23 cellular contexts compared by ENCODE assay signal in the genomic region with DNA sequence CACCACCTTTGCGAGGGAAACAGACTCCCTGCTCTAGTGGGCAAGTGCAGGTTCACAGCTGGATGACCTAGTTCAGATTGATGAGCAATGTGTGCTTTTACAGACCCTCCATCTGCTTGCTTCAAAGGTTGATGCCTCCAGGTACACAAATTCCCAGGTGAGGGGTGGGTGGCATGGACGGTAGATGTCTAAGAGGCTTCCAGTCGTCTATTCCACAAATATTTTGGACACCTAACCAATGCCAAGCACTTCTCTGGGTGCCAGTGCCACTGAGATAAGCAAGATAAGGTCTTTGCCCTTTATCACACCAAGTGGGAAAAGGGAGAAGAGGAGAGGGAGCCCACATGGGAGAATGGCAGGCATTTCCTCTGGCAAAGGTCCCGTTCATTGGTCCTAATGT.
A peak's percentile ranks its signal among the peaks of the same experiment; 100 is the strongest.
DNase-seq lines count a peak whose midpoint lies in the region; ATAC-seq and TF ChIP-seq lines count a peak whose summit lies in the region.
"Had no signal": no experiment of that assay in that cellular context is flagged by ENCODE, and none has a peak within 500 bp of the region (broad histone marks: within the 10 kb centered on the region; RNA-seq: fewer than 3 reads in every experiment).

No MANE protein-coding gene starts in this region.

- no peak overlapping the region for H3K4me3 Mint-ChIP-seq in type B pancreatic cell
- no peak overlapping the region for H3K4me3 Mint-ChIP-seq in stimulated activated memory B cell treated with anti-CD40 and anti-IgM and Interleukin-4, amounts not matched to agents 10 μg/mL and 1 μg/mL and 100 μg/mL, for 72 hours
- H3K4me3 Mint-ChIP-seq: CD14-positive monocyte; CD4-positive, alpha-beta T cell; CD8-positive, alpha-beta memory T cell had no signal

- H3K4me3 ChIP-seq in coronary artery (no peak overlapping the region), mesenchymal stem cell (ENCODE audit: insufficient read depth in 1 of 2, low read depth in 1 of 2, low read length in 2 of 2) (no peak overlapping the region), WERI-Rb-1 (ENCODE audit: low read depth, low read length) (no peak overlapping the region), mesendoderm (ENCODE audit: low read length) (no peak overlapping the region)
- H3K4me3 ChIP-seq: A549; BLaER1 treated with 17β-estradiol and CSF1 and Interleukin-3, amounts not matched to agents 10 nM and 100 nM; GM12878; GM23248 had no signal

- H3K18ac ChIP-seq in mesenchymal stem cell (ENCODE audit: low read depth in 1 of 2, low read length in 2 of 2) (no peak overlapping the region), mesendoderm (ENCODE audit: low read length) (no peak overlapping the region)

- no peaks in the 10 kb centered on the region for H3K9me3 Mint-ChIP-seq in type B pancreatic cell
- peaks cover 7% of the 10 kb centered on the region for H3K9me3 Mint-ChIP-seq in stimulated activated memory B cell treated with anti-CD40 and anti-IgM and Interleukin-4, amounts not matched to agents 10 μg/mL and 1 μg/mL and 100 μg/mL, for 72 hours

- peaks cover 3% of the 10 kb centered on the region for H3K27me3 Mint-ChIP-seq in type B pancreatic cell
- H3K27me3 Mint-ChIP-seq in stimulated activated memory B cell treated with anti-CD40 and anti-IgM and Interleukin-4, amounts not matched to agents 10 μg/mL and 1 μg/mL and 100 μg/mL, for 72 hours: no peaks in the 10 kb centered on the region
- H3K27me3 Mint-ChIP-seq: CD8-positive, alpha-beta memory T cell had no signal

- no peak overlapping the region for H2BK12ac ChIP-seq in mesenchymal stem cell (ENCODE audit: low read length in 2 of 2)

- TF ChIP-seq CTCF in coronary artery (IDR thresholded peaks at IDR 0.05) (no peak), type B pancreatic cell (conservative IDR thresholded peaks at IDR 0.05) (no peak), WERI-Rb-1 (IDR thresholded peaks at IDR 0.05; ENCODE audit: low read depth, low read length) (no peak)

- H3K27me3 ChIP-seq in mesenchymal stem cell (ENCODE audit: control insufficient read depth in 1 of 2, insufficient read depth in 1 of 2, low read length in 2 of 2) (no peaks in the 10 kb centered on the region), WERI-Rb-1 (ENCODE audit: insufficient read depth, low read depth, severe bottlenecking) (no peaks in the 10 kb centered on the region), mesendoderm (ENCODE audit: insufficient read depth, low read length, poor library complexity) (no peaks in the 10 kb centered on the region)
- H3K27me3 ChIP-seq: BE2C; BLaER1 treated with 17β-estradiol and CSF1 and Interleukin-3, amounts not matched to agents 10 nM and 100 nM had no signal

- H3K4me1 Mint-ChIP-seq in type B pancreatic cell (ENCODE audit: unreplicated experiment): no peaks in the 10 kb centered on the region
- no peaks in the 10 kb centered on the region for H3K4me1 Mint-ChIP-seq in stimulated activated memory B cell treated with anti-CD40 and anti-IgM and Interleukin-4, amounts not matched to agents 10 μg/mL and 1 μg/mL and 100 μg/mL, for 72 hours
- H3K4me1 Mint-ChIP-seq: CD14-positive monocyte; CD8-positive, alpha-beta memory T cell had no signal

- H4K8ac ChIP-seq in mesenchymal stem cell (ENCODE audit: low read length): no peak overlapping the region
- no peak overlapping the region for H4K8ac ChIP-seq in mesendoderm (ENCODE audit: low read depth, low read length)

- H3K23ac ChIP-seq in mesenchymal stem cell (ENCODE audit: low read length in 2 of 2) (no peak overlapping the region), mesendoderm (ENCODE audit: low read length) (no peak overlapping the region)

- no peak overlapping the region for H2AFZ ChIP-seq in mesenchymal stem cell (ENCODE audit: low read depth, low read length)
- H2AFZ ChIP-seq: GM23248 had no signal

- no peak overlapping the region for H3K14ac ChIP-seq in mesenchymal stem cell (ENCODE audit: low read length in 2 of 2)

- no peak overlapping the region for H2BK5ac ChIP-seq in mesenchymal stem cell (ENCODE audit: low read depth, low read length, poor library complexity, severe bottlenecking)
- H2BK5ac ChIP-seq in mesendoderm (ENCODE audit: low read length): no peak overlapping the region

- no peak overlapping the region for H3K9ac ChIP-seq in mesenchymal stem cell (ENCODE audit: low read length)
- no peak overlapping the region for H3K9ac ChIP-seq in mesendoderm (ENCODE audit: low read length)
- H3K9ac ChIP-seq: BLaER1 treated with 17β-estradiol and CSF1 and Interleukin-3, amounts not matched to agents 10 nM and 100 nM; GM23248 had no signal

- H2BK15ac ChIP-seq in mesenchymal stem cell (ENCODE audit: low read depth, poor library complexity, severe bottlenecking) (no peak overlapping the region), mesendoderm (replicated peaks; ENCODE audit: low read depth) (no peak overlapping the region)

- H3K4me1 ChIP-seq in mesenchymal stem cell (ENCODE audit: control insufficient read depth, insufficient read depth, low read depth, low read length) (no peaks in the 10 kb centered on the region), mesendoderm (ENCODE audit: control insufficient read depth, low read depth, low read length) (no peaks in the 10 kb centered on the region)
- H3K4me1 ChIP-seq: A549, BE2C had no signal

- H3K56ac ChIP-seq in mesendoderm (ENCODE audit: low read length): no peak overlapping the region

- peak overlapping the region; percentile 15 for H4K91ac ChIP-seq in mesenchymal stem cell (ENCODE audit: low read length)

- H3K27ac Mint-ChIP-seq in type B pancreatic cell: no peak overlapping the region
- H3K27ac Mint-ChIP-seq in stimulated activated memory B cell treated with anti-CD40 and anti-IgM and Interleukin-4, amounts not matched to agents 10 μg/mL and 1 μg/mL and 100 μg/mL, for 72 hours: no peak overlapping the region
- H3K27ac Mint-ChIP-seq: CD14-positive monocyte; CD4-positive, alpha-beta T cell; CD8-positive, alpha-beta memory T cell had no signal

- no peaks in the 10 kb centered on the region for H3K36me3 Mint-ChIP-seq in type B pancreatic cell
- H3K36me3 Mint-ChIP-seq in stimulated activated memory B cell treated with anti-CD40 and anti-IgM and Interleukin-4, amounts not matched to agents 10 μg/mL and 1 μg/mL and 100 μg/mL, for 72 hours: no peaks in the 10 kb centered on the region
- H3K36me3 Mint-ChIP-seq: CD14-positive monocyte; CD8-positive, alpha-beta memory T cell had no signal

- ATAC-seq in stimulated activated memory B cell treated with anti-CD40 and anti-IgM and Interleukin-4, amounts not matched to agents 10 μg/mL and 1 μg/mL and 100 μg/mL, for 72 hours: no peak
- ATAC-seq: A549, GM12878 had no signal

- H3K4ac ChIP-seq in mesenchymal stem cell (ENCODE audit: low read depth in 1 of 2, low read length in 2 of 2): no peak overlapping the region
- no peak overlapping the region for H3K4ac ChIP-seq in mesendoderm (ENCODE audit: low read depth, low read length)

- no peaks in the 10 kb centered on the region for H3K79me2 ChIP-seq in mesendoderm (ENCODE audit: control insufficient read depth, insufficient read depth, low read length)

- H3K27ac ChIP-seq in coronary artery (no peak overlapping the region), mesenchymal stem cell (ENCODE audit: low read length, poor library complexity, severe bottlenecking) (no peak overlapping the region), WERI-Rb-1 (no peak overlapping the region), mesendoderm (ENCODE audit: low read depth, low read length) (no peak overlapping the region)
- H3K27ac ChIP-seq: A549; BLaER1 treated with 17β-estradiol and CSF1 and Interleukin-3, amounts not matched to agents 10 nM and 100 nM; GM23248 had no signal

- 72% methylated on average over 2 of the region's 4 CpGs for WGBS in mesenchymal stem cell
- no CpG with 5 or more reads among the region's 4 CpGs for WGBS in mesendoderm (ENCODE audit: extremely low coverage, insufficient coverage, low lambda C conversion rate)

- H3K4me2 ChIP-seq in mesenchymal stem cell (ENCODE audit: low read length, poor library complexity, severe bottlenecking) (no peak overlapping the region), mesendoderm (ENCODE audit: low read length) (no peak overlapping the region)
- H3K4me2 ChIP-seq: A549; BLaER1 treated with 17β-estradiol and CSF1 and Interleukin-3, amounts not matched to agents 10 nM and 100 nM had no signal

- H3K36me3 ChIP-seq in mesenchymal stem cell (ENCODE audit: control insufficient read depth in 1 of 2, insufficient read depth in 2 of 2, low read depth in 1 of 2, low read length in 2 of 2): no peaks in the 10 kb centered on the region
- H3K36me3 ChIP-seq in WERI-Rb-1: no peaks in the 10 kb centered on the region
- no peaks in the 10 kb centered on the region for H3K36me3 ChIP-seq in mesendoderm (ENCODE audit: control insufficient read depth, insufficient read depth, low read length)
- H3K36me3 ChIP-seq: BE2C; BLaER1 treated with 17β-estradiol and CSF1 and Interleukin-3, amounts not matched to agents 10 nM and 100 nM had no signal

- H2BK120ac ChIP-seq in mesenchymal stem cell (ENCODE audit: low read depth, low read length) (no peak overlapping the region), mesendoderm (ENCODE audit: low read depth, low read length) (no peak overlapping the region)

- H3K79me1 ChIP-seq in mesenchymal stem cell (replicated peaks; ENCODE audit: low read length, poor library complexity, severe bottlenecking) (no peaks in the 10 kb centered on the region), mesendoderm (ENCODE audit: low read length) (no peaks in the 10 kb centered on the region)

- DNase-seq in coronary artery (ENCODE audit: low spot score): peak; percentile 47
- DNase-seq in mesenchymal stem cell: no peak
- peak; percentile 11 for DNase-seq in type B pancreatic cell (ENCODE audit: extremely low spot score, unreplicated experiment)
- no peak for DNase-seq in WERI-Rb-1
- DNase-seq in mesendoderm: no peak
- DNase-seq: 8988T; ACHN; AML-193; BE2C; CD4-positive, alpha-beta T cell; CD8-positive, alpha-beta memory T cell; DMS 273 treated with DMSO at 0.1 percent for 48 hours; DMS79; EL; GDM1; GM23248; H7; HCEC 1CT had no signal

- no peak overlapping the region for H2AK5ac ChIP-seq in mesenchymal stem cell (ENCODE audit: low read length, severe bottlenecking)
- no peak overlapping the region for H2AK5ac ChIP-seq in mesendoderm (ENCODE audit: low read length)

- H3K9me3 ChIP-seq in mesenchymal stem cell (ENCODE audit: control insufficient read depth, low read length) (no peaks in the 10 kb centered on the region), WERI-Rb-1 (ENCODE audit: severe bottlenecking) (no peaks in the 10 kb centered on the region)
- H3K9me3 ChIP-seq: A549, BE2C had no signal

- no peak overlapping the region for H4K5ac ChIP-seq in mesendoderm (ENCODE audit: low read length)

Comparison
In these comparisons a context has a peak if more than half of its experiments do, and no peak if none do; other contexts are left out.
1. DNase-seq: peak in coronary artery (single experiment) and type B pancreatic cell (single experiment); none in mesenchymal stem cell (single experiment), WERI-Rb-1 (single experiment) and mesendoderm (single experiment).